ENCODE assay signal across 21 cellular contexts in the genomic region with DNA sequence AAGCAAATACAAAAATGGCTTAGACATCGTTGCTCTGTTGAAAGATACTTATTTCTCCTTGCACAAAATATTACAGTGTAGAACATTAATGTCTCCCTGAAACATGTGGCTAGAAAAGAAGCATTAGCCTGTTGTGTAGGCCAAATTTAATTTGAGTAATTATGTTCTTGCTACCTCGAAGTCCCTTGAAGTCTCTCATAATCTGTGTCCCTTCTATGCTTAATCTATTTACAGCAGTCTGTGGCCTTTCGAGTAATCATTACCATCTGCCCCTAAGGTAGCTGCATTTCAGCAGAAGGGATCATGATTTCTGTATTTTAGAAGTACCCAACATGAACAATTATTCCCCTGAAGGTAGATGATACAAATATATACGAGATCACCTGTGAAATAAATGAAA.
"Had no signal": no experiment of that assay in that cellular context is flagged by ENCODE, and none has a peak within 500 bp of the region (broad histone marks: within the 10 kb centered on the region; RNA-seq: fewer than 3 reads in every experiment).

No MANE protein-coding gene starts in this region.

- FAIRE-seq: kidney, pancreas, small intestine had no signal

- H3K4me3 Mint-ChIP-seq: memory B cell; natural killer cell; stimulated activated naive B cell treated with anti-CD40 and anti-IgM and Interleukin-4, amounts not matched to agents 10 μg/mL and 1 μg/mL and 100 μg/mL, for 72 hours; stimulated activated naive CD8-positive, alpha-beta T cell treated with anti-CD3 and anti-CD28 coated beads, Interleukin-15, Interleukin-2, amounts not matched to agents 100 ng/mL and 50 ng/mL, for 24 hours had no signal

- DNase-seq: dorsolateral prefrontal cortex; effector CD4-positive, alpha-beta T cell; gastrocnemius medialis; heart left ventricle; kidney; natural killer cell; occipital lobe; pancreas; right lobe of liver; small intestine; stimulated activated CD4-positive, alpha-beta T cell treated with anti-CD3 and anti-CD28 coated beads, Interleukin-15, amount 100 ng/mL, for 24 hours; stimulated activated CD4-positive, alpha-beta T cell treated with anti-CD3 and anti-CD28 coated beads, Interleukin-2, amount 100 ng/mL, for 48 hours; stimulated activated naive B cell treated with anti-CD40 and anti-IgM and Interleukin-4, amounts not matched to agents 10 μg/mL and 1 μg/mL and 100 μg/mL, for 72 hours; upper lobe of right lung had no signal

- H3K4me1 ChIP-seq: gastrocnemius medialis, heart left ventricle, pancreas, right lobe of liver, tibial nerve, upper lobe of right lung, vagina had no signal

- H3K36me3 ChIP-seq: gastrocnemius medialis, heart left ventricle, pancreas, right lobe of liver, thoracic aorta, tibial nerve, upper lobe of right lung, vagina had no signal

- H3K36me3 Mint-ChIP-seq: memory B cell; natural killer cell; stimulated activated naive B cell treated with anti-CD40 and anti-IgM and Interleukin-4, amounts not matched to agents 10 μg/mL and 1 μg/mL and 100 μg/mL, for 72 hours had no signal

- H3K9me3 Mint-ChIP-seq: memory B cell; stimulated activated naive CD8-positive, alpha-beta T cell treated with anti-CD3 and anti-CD28 coated beads, Interleukin-15, Interleukin-2, amounts not matched to agents 100 ng/mL and 50 ng/mL, for 24 hours had no signal

- H3K27ac ChIP-seq: dorsolateral prefrontal cortex, gastrocnemius medialis, heart left ventricle, hepatocyte, pancreas, right lobe of liver, thoracic aorta, tibial nerve, upper lobe of right lung, vagina had no signal

- H3K27ac Mint-ChIP-seq: memory B cell; natural killer cell; stimulated activated naive B cell treated with anti-CD40 and anti-IgM and Interleukin-4, amounts not matched to agents 10 μg/mL and 1 μg/mL and 100 μg/mL, for 72 hours; stimulated activated naive CD8-positive, alpha-beta T cell treated with anti-CD3 and anti-CD28 coated beads, Interleukin-15, Interleukin-2, amounts not matched to agents 100 ng/mL and 50 ng/mL, for 24 hours had no signal

- H3K27me3 Mint-ChIP-seq: stimulated activated naive B cell treated with anti-CD40 and anti-IgM and Interleukin-4, amounts not matched to agents 10 μg/mL and 1 μg/mL and 100 μg/mL, for 72 hours; stimulated activated naive CD8-positive, alpha-beta T cell treated with anti-CD3 and anti-CD28 coated beads, Interleukin-15, Interleukin-2, amounts not matched to agents 100 ng/mL and 50 ng/mL, for 24 hours had no signal

- H3K27me3 ChIP-seq: dorsolateral prefrontal cortex, gastrocnemius medialis, heart left ventricle, hepatocyte, pancreas, right lobe of liver, tibial nerve, upper lobe of right lung, vagina had no signal

- H3K9me3 ChIP-seq: gastrocnemius medialis, pancreas, right lobe of liver, thoracic aorta, upper lobe of right lung, vagina had no signal

- H3K4me2 ChIP-seq: hepatocyte had no signal

- H3K4me1 Mint-ChIP-seq: memory B cell; natural killer cell; stimulated activated naive B cell treated with anti-CD40 and anti-IgM and Interleukin-4, amounts not matched to agents 10 μg/mL and 1 μg/mL and 100 μg/mL, for 72 hours had no signal

- H3K79me2 ChIP-seq: hepatocyte had no signal

- H3K4me3 ChIP-seq: dorsolateral prefrontal cortex, gastrocnemius medialis, heart left ventricle, hepatocyte, lung, pancreas, right lobe of liver, thoracic aorta, tibial nerve, upper lobe of right lung, vagina had no signal

- H2AFZ ChIP-seq: hepatocyte had no signal
